ENCODE assay signal across 15 cellular contexts in genomic region chr15:27479232-27480140, GRCh38.
A peak's percentile ranks its signal among the peaks of the same experiment; 100 is the strongest.
DNase-seq lines count a peak whose midpoint lies in the region; ATAC-seq and TF ChIP-seq lines count a peak whose summit lies in the region.
"Had no signal": no experiment of that assay in that cellular context is flagged by ENCODE, and none has a peak within 500 bp of the region (broad histone marks: within the 10 kb centered on the region; RNA-seq: fewer than 3 reads in every experiment).

No MANE protein-coding gene starts in this region.

- peaks cover 0 to 8% (median 2%) of the 10 kb centered on the region in 12 donors for H3K4me1 ChIP-seq in heart left ventricle
- H3K4me1 ChIP-seq: gastroesophageal sphincter, uterus had no signal

- no peak for TF ChIP-seq CTCF in heart left ventricle (IDR thresholded peaks at IDR 0.05)

- no peak overlapping the region for H3K4me3 ChIP-seq in heart left ventricle
- H3K4me3 ChIP-seq: gastroesophageal sphincter, uterus had no signal

- peak overlapping the region in 7 of 12 donors; percentile 17 to 62 (median 47) for H3K27ac ChIP-seq in heart left ventricle
- H3K27ac ChIP-seq: gastroesophageal sphincter, uterus, VCaP had no signal

- peak; percentile 84 to 98 (median 92) for ATAC-seq in heart left ventricle
- ATAC-seq in stimulated activated naive B cell treated with anti-CD40 and anti-IgM and Interleukin-4, amounts not matched to agents 10 μg/mL and 1 μg/mL and 100 μg/mL, for 72 hours (replicated peaks): no peak
- ATAC-seq: gastroesophageal sphincter had no signal

- no peaks in the 10 kb centered on the region for H3K4me1 Mint-ChIP-seq in activated naive CD4-positive, alpha-beta T cell treated with anti-CD3 and anti-CD28 coated beads, Interleukin-2, amount 10 ng/mL, durations not matched to agents 7 days and 5 days
- H3K4me1 Mint-ChIP-seq in stimulated activated naive B cell treated with anti-CD40 and anti-IgM and Interleukin-4, amounts not matched to agents 10 μg/mL and 1 μg/mL and 100 μg/mL, for 72 hours: no peaks in the 10 kb centered on the region
- H3K4me1 Mint-ChIP-seq: mesothelial cell of epicardium had no signal

- intact Hi-C loops in heart left ventricle (cut with DNase I): no loop called here

- no peak overlapping the region for H3K4me3 Mint-ChIP-seq in activated naive CD4-positive, alpha-beta T cell treated with anti-CD3 and anti-CD28 coated beads, Interleukin-2, amount 10 ng/mL, durations not matched to agents 7 days and 5 days
- no peak overlapping the region for H3K4me3 Mint-ChIP-seq in stimulated activated naive B cell treated with anti-CD40 and anti-IgM and Interleukin-4, amounts not matched to agents 10 μg/mL and 1 μg/mL and 100 μg/mL, for 72 hours
- H3K4me3 Mint-ChIP-seq: activated naive CD8-positive, alpha-beta T cell; mesothelial cell of epicardium had no signal

- H3K36me3 ChIP-seq in heart left ventricle: no peaks in the 10 kb centered on the region
- H3K36me3 ChIP-seq: gastroesophageal sphincter, uterus had no signal

- H3K27me3 Mint-ChIP-seq in activated naive CD4-positive, alpha-beta T cell treated with anti-CD3 and anti-CD28 coated beads, Interleukin-2, amount 10 ng/mL, durations not matched to agents 7 days and 5 days: no peaks in the 10 kb centered on the region
- H3K27me3 Mint-ChIP-seq in stimulated activated naive B cell treated with anti-CD40 and anti-IgM and Interleukin-4, amounts not matched to agents 10 μg/mL and 1 μg/mL and 100 μg/mL, for 72 hours: no peaks in the 10 kb centered on the region
- H3K27me3 Mint-ChIP-seq: activated naive CD8-positive, alpha-beta T cell had no signal

- no peak for TF ChIP-seq POLR2A in heart left ventricle (IDR thresholded peaks at IDR 0.05)

- CTCF ChIA-PET in activated naive CD4-positive, alpha-beta T cell treated with anti-CD3 and anti-CD28 coated beads, Interleukin-2, amount 10 ng/mL, durations not matched to agents 7 days and 5 days (lab: Charles Lee): no interaction called here

- WGBS in heart left ventricle, 4 donors: 68 to 77% (median 72%) methylated on average over 4 of the region's 4 CpGs

- H3K27me3 ChIP-seq in heart left ventricle: no peaks in the 10 kb centered on the region
- H3K27me3 ChIP-seq: gastroesophageal sphincter, uterus had no signal

- no peak overlapping the region for H3K27ac Mint-ChIP-seq in activated naive CD4-positive, alpha-beta T cell treated with anti-CD3 and anti-CD28 coated beads, Interleukin-2, amount 10 ng/mL, durations not matched to agents 7 days and 5 days
- H3K27ac Mint-ChIP-seq in stimulated activated naive B cell treated with anti-CD40 and anti-IgM and Interleukin-4, amounts not matched to agents 10 μg/mL and 1 μg/mL and 100 μg/mL, for 72 hours: no peak overlapping the region
- H3K27ac Mint-ChIP-seq: activated naive CD8-positive, alpha-beta T cell; mesothelial cell of epicardium had no signal

- H3K9me3 Mint-ChIP-seq in activated naive CD4-positive, alpha-beta T cell treated with anti-CD3 and anti-CD28 coated beads, Interleukin-2, amount 10 ng/mL, durations not matched to agents 7 days and 5 days: peaks cover 15% of the 10 kb centered on the region
- peaks cover 4% of the 10 kb centered on the region in 2 donors for H3K9me3 Mint-ChIP-seq in stimulated activated naive B cell treated with anti-CD40 and anti-IgM and Interleukin-4, amounts not matched to agents 10 μg/mL and 1 μg/mL and 100 μg/mL, for 72 hours

- DNase-seq in COLO668 (lab: John Stamatoyannopoulos, UW; ENCODE audit: unreplicated experiment): peak; percentile 85
- DNase-seq in NCI-H1105 treated with DMSO at 0.1 percent for 48 hours (lab: John Stamatoyannopoulos, UW): peak; percentile 85
- DNase-seq in NCI-H69 (lab: John Stamatoyannopoulos, UW): peak; percentile 93
- DNase-seq in heart left ventricle: peak in 4 of 5 donors; percentile 26 to 37 (median 32)
- DNase-seq in activated naive CD4-positive, alpha-beta T cell treated with anti-CD3 and anti-CD28 coated beads, Interleukin-2, amount 10 ng/mL, durations not matched to agents 7 days and 5 days: no peak
- DNase-seq in activated T-cell treated with anti-CD3 and anti-CD28 coated beads, Interleukin-2, amount 50 U/mL, for 48 hours: no peak
- DNase-seq in stimulated activated naive B cell treated with anti-CD40 and anti-IgM and Interleukin-4, amounts not matched to agents 10 μg/mL and 1 μg/mL and 100 μg/mL, for 72 hours: no peak
- DNase-seq in SKM-1 (lab: John Stamatoyannopoulos, UW; ENCODE audit: unreplicated experiment): no peak
- DNase-seq: effector memory CD4-positive, alpha-beta T cell; stimulated activated naive CD4-positive, alpha-beta T cell; uterus had no signal

- H3K36me3 Mint-ChIP-seq in activated naive CD4-positive, alpha-beta T cell treated with anti-CD3 and anti-CD28 coated beads, Interleukin-2, amount 10 ng/mL, durations not matched to agents 7 days and 5 days: no peaks in the 10 kb centered on the region
- no peaks in the 10 kb centered on the region for H3K36me3 Mint-ChIP-seq in stimulated activated naive B cell treated with anti-CD40 and anti-IgM and Interleukin-4, amounts not matched to agents 10 μg/mL and 1 μg/mL and 100 μg/mL, for 72 hours
- H3K36me3 Mint-ChIP-seq: activated naive CD8-positive, alpha-beta T cell; mesothelial cell of epicardium had no signal

- H3K9me3 ChIP-seq in heart left ventricle: peaks cover 0 to 12% (median 0%) of the 10 kb centered on the region in 12 donors
- H3K9me3 ChIP-seq: gastroesophageal sphincter, uterus had no signal

Comparison
In these comparisons a context has a peak if more than half of its experiments do, and no peak if none do; other contexts are left out.
1. DNase-seq: peak in COLO668 (single experiment), NCI-H1105 treated with DMSO at 0.1 percent for 48 hours (single experiment), NCI-H69 (single experiment) and heart left ventricle (4 of 5); none in activated naive CD4-positive, alpha-beta T cell treated with anti-CD3 and anti-CD28 coated beads, Interleukin-2, amount 10 ng/mL, durations not matched to agents 7 days and 5 days (single experiment), activated T-cell treated with anti-CD3 and anti-CD28 coated beads, Interleukin-2, amount 50 U/mL, for 48 hours (0 of 2), stimulated activated naive B cell treated with anti-CD40 and anti-IgM and Interleukin-4, amounts not matched to agents 10 μg/mL and 1 μg/mL and 100 μg/mL, for 72 hours (single experiment) and SKM-1 (single experiment).
2. ATAC-seq: peak in heart left ventricle (4 of 4); none in stimulated activated naive B cell treated with anti-CD40 and anti-IgM and Interleukin-4, amounts not matched to agents 10 μg/mL and 1 μg/mL and 100 μg/mL, for 72 hours (0 of 2).